35 cellular contexts compared by ENCODE assay signal in the genomic region with DNA sequence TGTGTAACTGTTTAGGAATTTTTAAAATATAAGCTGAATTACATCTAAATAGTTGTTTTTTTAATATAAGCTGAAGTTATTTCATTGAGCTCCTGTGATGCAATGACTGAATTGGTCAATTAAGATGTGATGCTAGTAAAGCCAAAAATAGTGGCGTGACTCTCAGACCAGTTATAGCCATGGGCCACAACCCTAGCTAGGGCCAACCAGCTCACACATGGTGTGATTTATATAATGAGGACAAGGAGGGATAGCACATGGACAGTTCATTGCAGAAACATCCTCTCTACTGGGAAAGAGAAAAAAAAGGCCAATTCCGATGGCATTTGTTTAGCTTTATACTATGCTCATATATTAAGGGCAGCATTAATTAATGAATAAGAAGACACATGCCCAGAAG.
"Had no signal": no experiment of that assay in that cellular context is flagged by ENCODE, and none has a peak within 500 bp of the region (broad histone marks: within the 10 kb centered on the region; RNA-seq: fewer than 3 reads in every experiment).

No MANE protein-coding gene starts in this region.

- H3K9ac ChIP-seq: KMS-11 had no signal

- H3K9me3 ChIP-seq: MG63 had no signal

- H3K27ac ChIP-seq: KMS-11 had no signal

- H3K4me2 ChIP-seq: KMS-11 had no signal

- H3K36me3 ChIP-seq: MG63 had no signal

- DNase-seq: Karpas-422, Kasumi-1, KG1, MG63, MM.1S, MV-4-11, NCI-H1048, NCI-H1092, NCI-H1092 treated with DMSO at 0.1 percent for 48 hours, NCI-H1105, NCI-H1105 treated with DMSO at 0.1 percent for 48 hours, NCI-H1417, NCI-H1417 treated with DMSO at 0.1 percent for 48 hours, NCI-H1436, NCI-H1436 treated with DMSO at 0.1 percent for 48 hours, NCI-H146, NCI-H1694, NCI-H1694 treated with DMSO at 0.1 percent for 48 hours, NCI-H187, NCI-H187 treated with DMSO at 0.1 percent for 48 hours, NCI-H1930, NCI-H2029, NCI-H2029 treated with DMSO at 0.1 percent for 48 hours, NCI-H2081, NCI-H2081 treated with DMSO at 0.1 percent for 48 hours, NCI-H2107, NCI-H2171, NCI-H2171 treated with DMSO at 0.1 percent for 48 hours, NCI-H2227 treated with DMSO at 0.1 percent for 48 hours, NCI-H226, NCI-H345, NCI-H446, NCI-H446 treated with DMSO at 0.1 percent for 48 hours, NCI-H510A had no signal

- H3K4me3 ChIP-seq: MG63 had no signal
